18 cellular contexts compared by ENCODE assay signal in the genomic region with DNA sequence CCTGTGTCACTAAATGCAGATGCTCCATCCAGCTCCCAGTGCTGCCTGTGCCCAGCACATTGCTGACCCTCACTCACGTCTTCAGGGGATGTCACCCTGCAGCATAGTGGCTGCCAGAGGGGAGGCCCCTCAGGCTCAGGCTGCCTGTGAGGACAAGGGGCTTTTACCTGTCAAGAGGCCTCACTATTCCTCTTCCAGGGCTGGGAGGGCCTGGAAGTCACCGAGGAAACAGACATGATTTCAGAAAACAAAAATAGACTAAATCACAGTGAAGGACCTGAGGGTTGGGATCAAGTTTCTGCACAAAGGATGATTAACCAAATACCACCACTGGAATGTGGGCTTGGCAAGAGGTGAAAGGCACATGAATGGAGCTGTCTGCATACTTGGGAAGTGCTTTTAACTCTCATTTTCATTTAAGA.
DNase-seq lines count a peak whose midpoint lies in the region; ATAC-seq, FAIRE-seq and TF ChIP-seq lines count a peak whose summit lies in the region.
"Had no signal": no experiment of that assay in that cellular context is flagged by ENCODE, and none has a peak within 500 bp of the region (broad histone marks: within the 10 kb centered on the region; RNA-seq: fewer than 3 reads in every experiment).

No MANE protein-coding gene starts in this region.

- WGBS in psoas muscle, 3 donors, result 31 to 38% (median 36%) methylated on average over 2 of the region's 2 CpGs

- TF ChIP-seq CTCF in psoas muscle (IDR thresholded peaks at IDR 0.05) (no peak), dorsolateral prefrontal cortex (IDR thresholded peaks at IDR 0.05 in 54 of 56, conservative IDR thresholded peaks at IDR 0.05 in 2 of 56; ENCODE audit: low read depth in 1 of 56, partially characterized antibody in 56 of 56) (no peak)

- no peak for FAIRE-seq in RCC 7860 (lab: Jason Lieb, UNC)
- FAIRE-seq: GM19239, K562 had no signal

- no peak overlapping the region for H3K9ac ChIP-seq in iPS-18a (ENCODE audit: low read length)

- ATAC-seq in psoas muscle (peak in 3 of 4 donors; percentile 50 to 61 (median 59)), GM18519 (IDR thresholded peaks at IDR 0.05; ENCODE audit: low FRiP score, unreplicated experiment) (no peak)
- ATAC-seq: K562; naive thymus-derived CD8-positive, alpha-beta T cell; Right ventricle myocardium inferior had no signal

- H3K4me1 ChIP-seq in iPS-18a (ENCODE audit: control insufficient read depth, low read depth, low read length) (peaks cover 10% of the 10 kb centered on the region), psoas muscle (no peaks in the 10 kb centered on the region)

- intact Hi-C loops in psoas muscle (cut with DNase I) (loop anchor here in 1 of 2 donors (2.0 kb wide), 1 partner anchor 43 kb away; no protein-coding TSS in a partner anchor), dorsolateral prefrontal cortex (cut with DNase I) (no loop called here)

- H3K4me3 ChIP-seq in iPS-18a (ENCODE audit: low read length), result peak overlapping the region; percentile 5
- no peak overlapping the region for H3K4me3 ChIP-seq in psoas muscle
- no peak overlapping the region for H3K4me3 ChIP-seq in dorsolateral prefrontal cortex
- H3K4me3 ChIP-seq: K562 had no signal

- H3K27ac ChIP-seq in iPS-18a (ENCODE audit: low read length) (no peak overlapping the region), psoas muscle (no peak overlapping the region), dorsolateral prefrontal cortex (no peak overlapping the region)

- H3K9me3 ChIP-seq in iPS-18a (ENCODE audit: control insufficient read depth, low read depth, low read length), result no peaks in the 10 kb centered on the region
- H3K9me3 ChIP-seq in psoas muscle, result no peaks in the 10 kb centered on the region

- peak; percentile 67 for DNase-seq in H4 (ENCODE audit: low spot score)
- DNase-seq in RCC 7860 (ENCODE audit: low spot score), result peak; percentile 10
- no peak for DNase-seq in psoas muscle
- DNase-seq in dorsolateral prefrontal cortex, result no peak
- no peak for DNase-seq in DMS153 treated with DMSO at 0.1 percent for 48 hours (lab: John Stamatoyannopoulos, UW; ENCODE audit: unreplicated experiment)
- DNase-seq in NCI-H128 (lab: John Stamatoyannopoulos, UW; ENCODE audit: unreplicated experiment), result no peak
- DNase-seq: activated CD8-positive, alpha-beta memory T cell treated with anti-CD3 and anti-CD28 coated beads, Interleukin-2, amount 50 U/mL, for 4 hours; amygdala; H7; hypothalamus; naive thymus-derived CD8-positive, alpha-beta T cell; NCI-H2227 treated with DMSO at 0.1 percent for 48 hours; stimulated activated CD8-positive, alpha-beta memory T cell treated with anti-CD3 and anti-CD28 coated beads, Interleukin-4, amount 100 ng/mL, for 48 hours had no signal

- H3K36me3 ChIP-seq in iPS-18a (ENCODE audit: control insufficient read depth, low read depth, low read length) (no peaks in the 10 kb centered on the region), psoas muscle (ENCODE audit: insufficient read depth in 1 of 2, low read depth in 1 of 2) (no peaks in the 10 kb centered on the region)

- no peaks in the 10 kb centered on the region for H3K27me3 ChIP-seq in iPS-18a (ENCODE audit: control insufficient read depth, insufficient read depth, low read length)
- no peaks in the 10 kb centered on the region for H3K27me3 ChIP-seq in psoas muscle (ENCODE audit: insufficient read depth in 3 of 3, low read length in 2 of 3)
- peaks cover 0 to 18% (median 0%) of the 10 kb centered on the region in 45 donors for H3K27me3 ChIP-seq in dorsolateral prefrontal cortex

Comparison
In these comparisons a context has a peak if more than half of its experiments do, and no peak if none do; other contexts are left out.
1. DNase-seq: peak in H4 (single experiment) and RCC 7860 (single experiment); none in psoas muscle (0 of 2), dorsolateral prefrontal cortex (0 of 10), DMS153 treated with DMSO at 0.1 percent for 48 hours (single experiment) and NCI-H128 (single experiment).